In the genomic region with DNA sequence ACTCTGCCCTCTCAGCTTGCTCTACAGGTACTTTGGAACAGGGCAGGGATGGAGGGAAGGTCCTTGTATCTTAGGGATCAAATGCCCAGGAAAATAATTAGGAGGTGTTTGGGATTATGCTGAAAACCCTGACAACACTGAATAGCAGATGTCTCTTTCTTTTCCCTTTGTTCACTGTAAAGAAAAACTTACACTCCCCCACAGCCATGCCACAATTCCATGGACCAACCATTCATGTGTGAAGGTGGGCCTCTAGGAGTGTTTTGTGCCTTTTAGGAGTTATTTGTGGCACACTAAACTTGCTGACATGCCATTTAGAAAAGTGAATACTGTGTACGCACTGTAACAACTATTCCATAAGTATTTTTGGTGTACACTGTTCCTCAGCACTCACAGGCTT, we compare ENCODE assay signal across 11 cellular contexts.
A peak's percentile ranks its signal among the peaks of the same experiment; 100 is the strongest.
DNase-seq lines count a peak whose midpoint lies in the region; ATAC-seq and TF ChIP-seq lines count a peak whose summit lies in the region.
"Had no signal": no experiment of that assay in that cellular context is flagged by ENCODE, and none has a peak within 500 bp of the region (broad histone marks: within the 10 kb centered on the region; RNA-seq: fewer than 3 reads in every experiment).

No MANE protein-coding gene starts in this region.

- H3K4me1 ChIP-seq in endodermal cell (ENCODE audit: control insufficient read depth, insufficient read depth, low read length) (no peaks in the 10 kb centered on the region), parathyroid adenoma (peaks cover 13% of the 10 kb centered on the region), body of pancreas (peaks cover 20% of the 10 kb centered on the region)

- TF ChIP-seq POLR2A in body of pancreas (IDR thresholded peaks at IDR 0.05) = no peak

- ATAC-seq in body of pancreas (no peak), GM21390 (IDR thresholded peaks at IDR 0.05; ENCODE audit: unreplicated experiment) (no peak), HG03139 (IDR thresholded peaks at IDR 0.05; ENCODE audit: unreplicated experiment) (no peak)

- peak overlapping the region; percentile 99 for H3K27ac ChIP-seq in endodermal cell (ENCODE audit: low read depth, low read length)
- H3K27ac ChIP-seq in parathyroid adenoma = peak overlapping the region; percentile 93
- peak overlapping the region in 2 of 4 donors; percentile 83 to 93 for H3K27ac ChIP-seq in body of pancreas

- H3K36me3 Mint-ChIP-seq in T-helper 1 cell treated with Interleukin-12 subunit alpha and Interleukin-12 subunit beta and Interleukin-4 antibody, amounts not matched to agents 30 μg/mL and 1 μg/mL, for 36 hours (ENCODE audit: low read depth) = no peaks in the 10 kb centered on the region
- H3K36me3 Mint-ChIP-seq in endodermal cell (ENCODE audit: low read depth) = no peaks in the 10 kb centered on the region

- H3K4me3 ChIP-seq in endodermal cell (ENCODE audit: low read length) (no peak overlapping the region), parathyroid adenoma (ENCODE audit: low read depth, low read length) (peak overlapping the region; percentile 83), body of pancreas (no peak overlapping the region)

- peak overlapping the region; percentile 96 for H3K4me3 Mint-ChIP-seq in T-helper 1 cell treated with Interleukin-12 subunit alpha and Interleukin-12 subunit beta and Interleukin-4 antibody, amounts not matched to agents 30 μg/mL and 1 μg/mL, for 36 hours
- H3K4me3 Mint-ChIP-seq in endodermal cell = peak overlapping the region; percentile 78

- H2AFZ ChIP-seq in parathyroid adenoma = peak overlapping the region; percentile 90

- intact Hi-C loops in body of pancreas (cut with DNase I) = no loop called here

- DNase-seq in T-helper 1 cell = no peak
- DNase-seq in NCI-H69 (lab: John Stamatoyannopoulos, UW) = peak; percentile 63
- DNase-seq in endodermal cell = no peak
- no peak for DNase-seq in body of pancreas
- DNase-seq: activated gamma-delta T cell; NCI-H187 treated with DMSO at 0.1 percent for 48 hours; stimulated activated CD4-positive, alpha-beta T cell treated with anti-CD3 and anti-CD28 coated beads, Interleukin-2, amount 100 ng/mL, for 24 hours had no signal

- H3K27me3 Mint-ChIP-seq in T-helper 1 cell treated with Interleukin-12 subunit alpha and Interleukin-12 subunit beta and Interleukin-4 antibody, amounts not matched to agents 30 μg/mL and 1 μg/mL, for 36 hours (ENCODE audit: low read depth) = peaks cover 65% of the 10 kb centered on the region
- peaks cover 10% of the 10 kb centered on the region for H3K27me3 Mint-ChIP-seq in endodermal cell (ENCODE audit: insufficient read depth)

- 97 to 100% methylated on average over 1 of the region's 1 CpG for WGBS in endodermal cell (ENCODE audit: insufficient coverage in 1 of 2, insufficient read length in 1 of 2), 2 experiments
- WGBS in body of pancreas, 2 donors = 100% methylated on average over 1 of the region's 1 CpG

- H3K4me2 ChIP-seq in parathyroid adenoma (ENCODE audit: low read length) = peak overlapping the region; percentile 94

- H3K4me1 Mint-ChIP-seq in T-helper 1 cell treated with Interleukin-12 subunit alpha and Interleukin-12 subunit beta and Interleukin-4 antibody, amounts not matched to agents 30 μg/mL and 1 μg/mL, for 36 hours (ENCODE audit: low read depth) = peaks cover 10% of the 10 kb centered on the region
- H3K4me1 Mint-ChIP-seq in endodermal cell = peaks cover 15% of the 10 kb centered on the region

- H3K27ac Mint-ChIP-seq in T-helper 1 cell treated with Interleukin-12 subunit alpha and Interleukin-12 subunit beta and Interleukin-4 antibody, amounts not matched to agents 30 μg/mL and 1 μg/mL, for 36 hours = no peak overlapping the region
- H3K27ac Mint-ChIP-seq in endodermal cell = no peak overlapping the region

- H3K9me3 ChIP-seq in endodermal cell (ENCODE audit: control insufficient read depth, low read length) (no peaks in the 10 kb centered on the region), parathyroid adenoma (ENCODE audit: control insufficient read depth, low read length) (no peaks in the 10 kb centered on the region), body of pancreas (no peaks in the 10 kb centered on the region)

- H3K9me3 Mint-ChIP-seq in T-helper 1 cell treated with Interleukin-12 subunit alpha and Interleukin-12 subunit beta and Interleukin-4 antibody, amounts not matched to agents 30 μg/mL and 1 μg/mL, for 36 hours = no peaks in the 10 kb centered on the region
- no peaks in the 10 kb centered on the region for H3K9me3 Mint-ChIP-seq in endodermal cell

- H3K9ac ChIP-seq in endodermal cell (ENCODE audit: extremely low read depth, low read length, poor library complexity, severe bottlenecking) (no peak overlapping the region), parathyroid adenoma (no peak overlapping the region)

- TF ChIP-seq CTCF in endodermal cell (conservative IDR thresholded peaks at IDR 0.05) = no peak
- TF ChIP-seq CTCF in parathyroid adenoma (IDR thresholded peaks at IDR 0.05) = no peak
- no peak for TF ChIP-seq CTCF in body of pancreas (IDR thresholded peaks at IDR 0.05)

- H3K36me3 ChIP-seq in endodermal cell (ENCODE audit: control insufficient read depth, insufficient read depth, low read length) (no peaks in the 10 kb centered on the region), parathyroid adenoma (ENCODE audit: control insufficient read depth, insufficient read depth, low read length) (no peaks in the 10 kb centered on the region), body of pancreas (replicated peaks in 1 of 2; ENCODE audit: insufficient read depth in 1 of 2, low read depth in 2 of 2) (no peaks in the 10 kb centered on the region)

- H3K79me2 ChIP-seq in parathyroid adenoma = no peaks in the 10 kb centered on the region

- H3K27me3 ChIP-seq in endodermal cell (ENCODE audit: control insufficient read depth, insufficient read depth, low read length, poor library complexity, severe bottlenecking) (peaks cover 35% of the 10 kb centered on the region), parathyroid adenoma (ENCODE audit: control insufficient read depth, insufficient read depth, low read length) (no peaks in the 10 kb centered on the region), body of pancreas (no peaks in the 10 kb centered on the region)
